In the genomic region with DNA sequence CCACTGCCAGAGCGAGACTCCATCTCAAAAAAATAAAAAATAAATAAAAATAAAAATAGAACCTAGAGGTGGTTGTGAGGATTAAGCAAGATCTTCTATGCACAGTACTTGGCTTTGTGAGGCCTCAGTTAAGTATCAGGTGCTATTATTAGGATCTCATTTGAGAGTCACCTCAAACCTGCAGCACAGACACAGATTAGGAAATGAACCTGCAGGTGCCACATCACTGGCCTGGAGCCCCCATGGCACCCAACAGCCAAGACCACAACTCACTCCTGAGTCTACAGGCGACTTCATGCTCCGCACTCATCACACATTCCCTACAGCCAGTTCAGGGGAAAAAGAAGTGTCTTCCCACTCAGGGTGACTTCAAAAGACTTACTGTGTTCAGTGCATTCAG, we compare ENCODE assay signal across 31 cellular contexts.
DNase-seq lines count a peak whose midpoint lies in the region; ATAC-seq, FAIRE-seq and TF ChIP-seq lines count a peak whose summit lies in the region.
"Had no signal": no experiment of that assay in that cellular context is flagged by ENCODE, and none has a peak within 500 bp of the region (broad histone marks: within the 10 kb centered on the region; RNA-seq: fewer than 3 reads in every experiment).

No MANE protein-coding gene starts in this region.

- POLR2A ChIA-PET in endothelial cell of umbilical vein (lab: Charles Lee), result no interaction called here

- DNase-seq in cardiac muscle cell (ENCODE audit: low read depth in 1 of 2, low spot score in 1 of 2), result no peak
- no peak for DNase-seq in right cardiac atrium
- DNase-seq in MM.1S, result peak; percentile 29
- DNase-seq in endothelial cell of umbilical vein (ENCODE audit: low read depth, low spot score), result no peak
- DNase-seq in vagina (ENCODE audit: extremely low spot score in 2 of 2), result no peak
- no peak for DNase-seq in spleen
- DNase-seq in T-helper 9 cell, result no peak
- DNase-seq: activated CD4-positive, alpha-beta T cell treated with anti-CD3 and anti-CD28 coated beads, Interleukin-2, amount 50 U/mL, for 4 hours; activated CD8-positive, alpha-beta memory T cell treated with anti-CD3 and anti-CD28 coated beads, Interleukin-2, amount 50 U/mL, for 4 hours; activated naive CD8-positive, alpha-beta T cell treated with anti-CD3 and anti-CD28 coated beads, Interleukin-2, amount 10 ng/mL, durations not matched to agents 7 days and 5 days; BE2C; cerebellar nuclear complex; DMS79 treated with DMSO at 0.1 percent for 48 hours; foreskin melanocyte; HCEC 1CT; hypothalamus; KG1; lower lobe of right lung; MV-4-11; NCI-H1930; stimulated activated CD4-positive, alpha-beta T cell treated with anti-CD3 and anti-CD28 coated beads, Interleukin-2, amount 100 ng/mL, for 48 hours; stimulated activated naive CD4-positive, alpha-beta T cell treated with Interleukin-2 at 50 U/mL for 16 hours; T-helper 2 cell; thyroid gland had no signal

- no peak overlapping the region for H3K4me2 ChIP-seq in MM.1S (ENCODE audit: low read depth, low read length)
- no peak overlapping the region for H3K4me2 ChIP-seq in endothelial cell of umbilical vein (ENCODE audit: insufficient read depth, low read length)

- peak; percentile 52 for FAIRE-seq in endothelial cell of umbilical vein (lab: Jason Lieb, UNC)
- FAIRE-seq: A204.1 had no signal

- BruUV-seq in endothelial cell of umbilical vein (replicated peaks; lab: Mats Ljungman, UMichigan), result no TSS peak

- H3F3A ChIP-seq in MM.1S (ENCODE audit: insufficient read depth, low read length), result no peaks in the 10 kb centered on the region

- H3K4me3 ChIP-seq in cardiac muscle cell (no peak overlapping the region), right cardiac atrium (ENCODE audit: low read length) (no peak overlapping the region), MM.1S (ENCODE audit: low read length) (no peak overlapping the region), endothelial cell of umbilical vein (replicated peaks in 1 of 3; ENCODE audit: insufficient read depth in 1 of 3, low read depth in 1 of 3, low read length in 3 of 3) (no peak overlapping the region), vagina (no peak overlapping the region), spleen (no peak overlapping the region)
- H3K4me3 ChIP-seq: lower lobe of right lung, SJSA1, smooth muscle cell, thyroid gland had no signal

- TF ChIP-seq CTCF in cardiac muscle cell (IDR thresholded peaks at IDR 0.05; ENCODE audit: low read depth, low read length) (no peak), MM.1S (IDR thresholded peaks at IDR 0.05; ENCODE audit: low read length) (no peak), endothelial cell of umbilical vein (IDR thresholded peaks at IDR 0.05; ENCODE audit: extremely low read depth in 1 of 2, insufficient read depth in 1 of 2, low read depth in 1 of 2, low read length in 2 of 2) (no peak), vagina (IDR thresholded peaks at IDR 0.05) (no peak), spleen (IDR thresholded peaks at IDR 0.05 in 8 of 11, conservative IDR thresholded peaks at IDR 0.05 in 3 of 11) (no peak)

- H3K9ac ChIP-seq in MM.1S (ENCODE audit: low read length) (no peak overlapping the region), endothelial cell of umbilical vein (replicated peaks; ENCODE audit: extremely low read depth, insufficient read depth, low read length) (no peak overlapping the region)

- H3K36me3 ChIP-seq in cardiac muscle cell (peaks cover 34% of the 10 kb centered on the region), MM.1S (replicated peaks; ENCODE audit: insufficient read depth, low read length) (peaks cover 5% of the 10 kb centered on the region; the same call in 1 of the 2 replicates), endothelial cell of umbilical vein (ENCODE audit: control insufficient read depth in 2 of 2, extremely low read depth in 1 of 2, insufficient read depth in 2 of 2, low read length in 2 of 2) (peaks cover 4 to 10% of the 10 kb centered on the region in 2 experiments), vagina (peaks cover 0 to 28% of the 10 kb centered on the region in 2 donors), spleen (peaks cover 0 to 55% (median 15%) of the 10 kb centered on the region in 6 donors)
- H3K36me3 ChIP-seq: BE2C had no signal

- H3K79me2 ChIP-seq in MM.1S (ENCODE audit: low read length) (no peaks in the 10 kb centered on the region), endothelial cell of umbilical vein (ENCODE audit: control insufficient read depth, insufficient read depth, low read length) (peaks cover 1% of the 10 kb centered on the region)

- H3K27ac ChIP-seq in cardiac muscle cell, result peak overlapping the region; percentile 72
- no peak overlapping the region for H3K27ac ChIP-seq in right cardiac atrium (ENCODE audit: low read length)
- no peak overlapping the region for H3K27ac ChIP-seq in MM.1S (ENCODE audit: low read length)
- H3K27ac ChIP-seq in endothelial cell of umbilical vein (ENCODE audit: insufficient read depth, low read depth, low read length), result no peak overlapping the region
- H3K27ac ChIP-seq in vagina, result peak overlapping the region; percentile 77
- peak overlapping the region in 1 of 8 donors; percentile 43 for H3K27ac ChIP-seq in spleen
- H3K27ac ChIP-seq: lower lobe of right lung, thyroid gland, VCaP had no signal

- H3K9me3 ChIP-seq in cardiac muscle cell (ENCODE audit: low read depth) (no peaks in the 10 kb centered on the region), right cardiac atrium (ENCODE audit: control insufficient read depth, low read length) (no peaks in the 10 kb centered on the region), MM.1S (replicated peaks; ENCODE audit: insufficient read depth, low read length) (no peaks in the 10 kb centered on the region), endothelial cell of umbilical vein (replicated peaks; ENCODE audit: control insufficient read depth, insufficient read depth, low read length) (no peaks in the 10 kb centered on the region), vagina (no peaks in the 10 kb centered on the region), spleen (no peaks in the 10 kb centered on the region)
- H3K9me3 ChIP-seq: BE2C, lower lobe of right lung, SJSA1, thyroid gland had no signal

- H4K20me1 ChIP-seq in MM.1S (ENCODE audit: insufficient read depth, low read length) (no peaks in the 10 kb centered on the region; the same call in 1 of the 2 replicates), endothelial cell of umbilical vein (replicated peaks; ENCODE audit: control insufficient read depth, extremely low read depth, insufficient read depth, low read length) (no peaks in the 10 kb centered on the region)

- WGBS in right cardiac atrium, result 92% methylated on average over 3 of the region's 3 CpGs
- 79 to 95% (median 90%) methylated on average over 3 of the region's 3 CpGs for WGBS in spleen, 5 donors

- H2AFZ ChIP-seq in MM.1S (ENCODE audit: low read length), result no peak overlapping the region
- H2AFZ ChIP-seq in endothelial cell of umbilical vein (ENCODE audit: low read depth, low read length), result no peak overlapping the region

- no peaks in the 10 kb centered on the region for H3K9me2 ChIP-seq in MM.1S (replicated peaks; ENCODE audit: insufficient read depth, low read length)

- dilution Hi-C loops in endothelial cell of umbilical vein (cut with MboI; ENCODE audit: extremely low pct_ligation_motif_present, low sequenced_read_pairs), result no loop called here

- H3K9me1 ChIP-seq in endothelial cell of umbilical vein (replicated peaks; ENCODE audit: control insufficient read depth, extremely low read depth, insufficient read depth, low read length), result no peaks in the 10 kb centered on the region

- intact Hi-C loops in right cardiac atrium (cut with DNase I), result no loop called here
- intact Hi-C loops in endothelial cell of umbilical vein (cut with micrococcal nuclease), result no loop called here
- intact Hi-C loops in vagina (cut with DNase I), result no loop called here
- intact Hi-C loops in spleen (cut with DNase I; ENCODE audit: low total_unique reads), result no loop called here

- TF ChIP-seq POLR2A in endothelial cell of umbilical vein (IDR thresholded peaks at IDR 0.05; ENCODE audit: low read depth, low read length) (no peak), vagina (IDR thresholded peaks at IDR 0.05) (no peak), spleen (IDR thresholded peaks at IDR 0.05) (no peak)

- H3K4me1 ChIP-seq in cardiac muscle cell (ENCODE audit: low read depth), result peaks cover 12% of the 10 kb centered on the region
- H3K4me1 ChIP-seq in right cardiac atrium (ENCODE audit: control insufficient read depth, insufficient read depth, low read length), result no peaks in the 10 kb centered on the region
- H3K4me1 ChIP-seq in MM.1S (ENCODE audit: low read length), result 0 out of 2 replicates have a peak, but pooled peaks cover 6% of the 10 kb centered on the region
- H3K4me1 ChIP-seq in endothelial cell of umbilical vein (ENCODE audit: control insufficient read depth, extremely low read depth, insufficient read depth, low read length), result peaks cover 12% of the 10 kb centered on the region
- H3K4me1 ChIP-seq in vagina, result peaks cover 38% of the 10 kb centered on the region
- peaks cover 17 to 68% (median 37%) of the 10 kb centered on the region in 6 donors for H3K4me1 ChIP-seq in spleen
- H3K4me1 ChIP-seq: BE2C had no signal

- ATAC-seq in right cardiac atrium, result no peak
- no peak for ATAC-seq in GM19351 (IDR thresholded peaks at IDR 0.05; ENCODE audit: unreplicated experiment)
- ATAC-seq: activated T-helper 17 cell treated with anti-CD3 and anti-CD28 coated beads, Interleukin-2, amount 50 U/mL, for 72 hours; esophagus mucosa; lower lobe of right lung had no signal

- CTCF ChIA-PET in endothelial cell of umbilical vein (lab: Charles Lee), result interaction anchor here (1.1 to 3.0 kb wide), 4 partner anchors 9 to 32 kb away, joined by 3 to 8 read pairs (median 5); no protein-coding TSS in a partner anchor

- H3K27me3 ChIP-seq in cardiac muscle cell (no peaks in the 10 kb centered on the region), right cardiac atrium (ENCODE audit: control insufficient read depth, insufficient read depth) (no peaks in the 10 kb centered on the region), MM.1S (replicated peaks; ENCODE audit: insufficient read depth, low read length) (no peaks in the 10 kb centered on the region), endothelial cell of umbilical vein (ENCODE audit: control insufficient read depth in 2 of 2, insufficient read depth in 2 of 2, low read length in 2 of 2) (no peaks in the 10 kb centered on the region), vagina (no peaks in the 10 kb centered on the region), spleen (replicated peaks in 1 of 7) (no peaks in the 10 kb centered on the region)
- H3K27me3 ChIP-seq: BE2C, SJSA1, thyroid gland had no signal

TF ChIP-seq in endothelial cell of umbilical vein, 7 proteins besides CTCF, POLR2A, EP300 and RAD21 (continues in another document):
- TF ChIP-seq FOS (IDR thresholded peaks at IDR 0.05; ENCODE audit: borderline replicate concordance, insufficient read depth, low read length) (no peak), GATA2 (IDR thresholded peaks at IDR 0.05; ENCODE audit: insufficient read depth, insufficient read length, low read depth, low read length) (no peak), POLR2AphosphoS5 (IDR thresholded peaks at IDR 0.05; ENCODE audit: insufficient read depth, low read depth, low read length) (no peak)
- TF ChIP-seq, protein P1, sequence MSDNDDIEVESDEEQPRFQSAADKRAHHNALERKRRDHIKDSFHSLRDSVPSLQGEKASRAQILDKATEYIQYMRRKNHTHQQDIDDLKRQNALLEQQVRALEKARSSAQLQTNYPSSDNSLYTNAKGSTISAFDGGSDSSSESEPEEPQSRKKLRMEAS (IDR thresholded peaks at IDR 0.05; ENCODE audit: insufficient read depth, insufficient read length), result no peak

Comparison
In these comparisons a context has a peak if more than half of its experiments do, and no peak if none do; other contexts are left out.
1. H3K27ac ChIP-seq: peak in cardiac muscle cell (single experiment) and vagina (single experiment); none in right cardiac atrium (single experiment), MM.1S (single experiment) and endothelial cell of umbilical vein (single experiment).